Comparison of ENCODE assay signal across 8 cellular contexts in genomic region chr5:124746252-124746915, GRCh38. TPM values are rescaled to one million over a fixed set of nuclear protein-coding genes. Genes with fewer than 3 reads are reported as not detected.
A peak's percentile ranks its signal among the peaks of the same experiment; 100 is the strongest.
DNase-seq lines count a peak whose midpoint lies in the region; ATAC-seq and TF ChIP-seq lines count a peak whose summit lies in the region.

ZNF608 (minus strand) TSS chr5:124746639; CDS start chr5:124744989, 1,650 bp downstream.

- H3K36me3 Mint-ChIP-seq in activated naive CD8-positive, alpha-beta T cell = no peaks in the 10 kb centered on the region

- H3K27me3 Mint-ChIP-seq in activated naive CD8-positive, alpha-beta T cell = peaks cover 28% of the 10 kb centered on the region

- H3K27ac Mint-ChIP-seq in activated naive CD8-positive, alpha-beta T cell = no peak within 1 kb of the TSS

- H3K9me3 Mint-ChIP-seq in activated naive CD8-positive, alpha-beta T cell (ENCODE audit: low read depth) = peaks cover 3% of the 10 kb centered on the region

- peak within 1 kb of the TSS; percentile 48 to 81 (median 68) for H3K4me3 ChIP-seq in heart right ventricle

- peak in 1 of 9 donors; percentile 6 for TF ChIP-seq CTCF in heart right ventricle (IDR thresholded peaks at IDR 0.05)

- intact Hi-C loops in heart right ventricle (cut with DNase I) = loop anchor here in 8 of 10 donors (2.0 to 10.0 kb wide), 12 partner anchors 39 to 666 kb away; no protein-coding TSS in a partner anchor
- intact Hi-C loops in posterior vena cava (cut with DNase I) = loop anchor here (2.0 to 10.0 kb wide), 3 partner anchors 82 to 738 kb away; no protein-coding TSS in a partner anchor

- peak within 1 kb of the TSS; percentile 76 to 98 (median 92) for H3K27ac ChIP-seq in heart right ventricle

- H3K4me1 Mint-ChIP-seq in activated naive CD8-positive, alpha-beta T cell (ENCODE audit: low read depth) = peaks cover 30% of the 10 kb centered on the region

- H3K27me3 ChIP-seq in heart right ventricle = peaks cover 0 to 36% (median 0%) of the 10 kb centered on the region in 7 donors

- no peaks in the 10 kb centered on the region for H3K9me3 ChIP-seq in heart right ventricle

- WGBS in heart right ventricle, 2 donors = 1 to 2% methylated on average over 14 of the region's 14 CpGs

- peaks cover 5 to 64% (median 29%) of the 10 kb centered on the region in 9 donors for H3K4me1 ChIP-seq in heart right ventricle

- peak; percentile 82 for DNase-seq in DMS114 treated with DMSO at 0.1 percent for 48 hours (lab: John Stamatoyannopoulos, UW; ENCODE audit: unreplicated experiment)
- DNase-seq in NCI-H1105 (lab: John Stamatoyannopoulos, UW) = peak; percentile 22
- peak in 1 of 2 donors; percentile 34 for DNase-seq in heart right ventricle
- DNase-seq in posterior vena cava (ENCODE audit: low spot score) = no peak
- DNase-seq in NK-92 (lab: John Stamatoyannopoulos, UW; ENCODE audit: unreplicated experiment) = no peak

- ATAC-seq in heart right ventricle = peak in 1 of 8 donors; percentile 9
- ATAC-seq in HG03571 (IDR thresholded peaks at IDR 0.05; ENCODE audit: unreplicated experiment) = no peak
- no peak for ATAC-seq in HG02623 (IDR thresholded peaks at IDR 0.05; ENCODE audit: unreplicated experiment)

- H3K36me3 ChIP-seq in heart right ventricle = no peaks in the 10 kb centered on the region

- peak within 1 kb of the TSS; percentile 75 for H3K4me3 Mint-ChIP-seq in activated naive CD8-positive, alpha-beta T cell

RNA-seq across cellular contexts. Expression of gene ZNF608, which starts in this region (rescaled TPM):
- total RNA-seq in heart right ventricle = 10 to 100 TPM in 9 of 10 donors, 1 to 10 TPM in 1; 9.8 to 22.9 (median 13.1) TPM
- polyA plus RNA-seq in heart right ventricle = 10 to 100 TPM in 1 of 2 donors, 1 to 10 TPM in 1; 3.3 to 17.2 TPM
- 10 to 100 TPM; 11.4 to 11.9 TPM for total RNA-seq in posterior vena cava

Comparison
In these comparisons a context has a peak if more than half of its experiments do, and no peak if none do; other contexts are left out.
1. DNase-seq: peak in DMS114 treated with DMSO at 0.1 percent for 48 hours (single experiment) and NCI-H1105 (single experiment); none in posterior vena cava (single experiment) and NK-92 (single experiment).